In the genomic region with DNA sequence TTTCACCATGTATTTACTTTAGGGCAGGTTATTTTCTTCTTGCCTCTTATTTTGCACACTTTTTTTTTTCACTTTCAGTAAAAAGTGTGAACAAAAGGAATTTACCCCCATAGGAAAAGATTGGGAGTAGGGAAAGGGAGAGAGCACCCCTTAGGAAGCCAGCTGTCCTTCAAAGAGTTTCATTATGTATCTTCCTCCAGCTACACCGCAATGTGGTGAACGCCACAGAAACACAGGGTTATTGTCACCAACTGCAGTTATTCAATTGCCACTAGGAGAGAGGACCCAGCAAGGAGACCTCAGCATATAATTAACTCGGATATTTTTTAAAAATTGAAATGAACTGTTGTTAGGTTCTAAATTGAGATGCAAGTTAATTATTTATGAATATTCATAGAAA, we compare ENCODE assay signal across 1 cellular context.
TF ChIP-seq lines count a peak whose summit lies in the region.

No MANE protein-coding gene starts in this region.

TF ChIP-seq in GM12878, 131 proteins besides CTCF, POLR2A, EP300 and RAD21 (continued from another document and continues in another):
- no peak; the same call in 1 of the 2 replicates for TF ChIP-seq SMC3 (IDR thresholded peaks at IDR 0.05; ENCODE audit: borderline replicate concordance, low read length)
- TF ChIP-seq, protein P1, sequence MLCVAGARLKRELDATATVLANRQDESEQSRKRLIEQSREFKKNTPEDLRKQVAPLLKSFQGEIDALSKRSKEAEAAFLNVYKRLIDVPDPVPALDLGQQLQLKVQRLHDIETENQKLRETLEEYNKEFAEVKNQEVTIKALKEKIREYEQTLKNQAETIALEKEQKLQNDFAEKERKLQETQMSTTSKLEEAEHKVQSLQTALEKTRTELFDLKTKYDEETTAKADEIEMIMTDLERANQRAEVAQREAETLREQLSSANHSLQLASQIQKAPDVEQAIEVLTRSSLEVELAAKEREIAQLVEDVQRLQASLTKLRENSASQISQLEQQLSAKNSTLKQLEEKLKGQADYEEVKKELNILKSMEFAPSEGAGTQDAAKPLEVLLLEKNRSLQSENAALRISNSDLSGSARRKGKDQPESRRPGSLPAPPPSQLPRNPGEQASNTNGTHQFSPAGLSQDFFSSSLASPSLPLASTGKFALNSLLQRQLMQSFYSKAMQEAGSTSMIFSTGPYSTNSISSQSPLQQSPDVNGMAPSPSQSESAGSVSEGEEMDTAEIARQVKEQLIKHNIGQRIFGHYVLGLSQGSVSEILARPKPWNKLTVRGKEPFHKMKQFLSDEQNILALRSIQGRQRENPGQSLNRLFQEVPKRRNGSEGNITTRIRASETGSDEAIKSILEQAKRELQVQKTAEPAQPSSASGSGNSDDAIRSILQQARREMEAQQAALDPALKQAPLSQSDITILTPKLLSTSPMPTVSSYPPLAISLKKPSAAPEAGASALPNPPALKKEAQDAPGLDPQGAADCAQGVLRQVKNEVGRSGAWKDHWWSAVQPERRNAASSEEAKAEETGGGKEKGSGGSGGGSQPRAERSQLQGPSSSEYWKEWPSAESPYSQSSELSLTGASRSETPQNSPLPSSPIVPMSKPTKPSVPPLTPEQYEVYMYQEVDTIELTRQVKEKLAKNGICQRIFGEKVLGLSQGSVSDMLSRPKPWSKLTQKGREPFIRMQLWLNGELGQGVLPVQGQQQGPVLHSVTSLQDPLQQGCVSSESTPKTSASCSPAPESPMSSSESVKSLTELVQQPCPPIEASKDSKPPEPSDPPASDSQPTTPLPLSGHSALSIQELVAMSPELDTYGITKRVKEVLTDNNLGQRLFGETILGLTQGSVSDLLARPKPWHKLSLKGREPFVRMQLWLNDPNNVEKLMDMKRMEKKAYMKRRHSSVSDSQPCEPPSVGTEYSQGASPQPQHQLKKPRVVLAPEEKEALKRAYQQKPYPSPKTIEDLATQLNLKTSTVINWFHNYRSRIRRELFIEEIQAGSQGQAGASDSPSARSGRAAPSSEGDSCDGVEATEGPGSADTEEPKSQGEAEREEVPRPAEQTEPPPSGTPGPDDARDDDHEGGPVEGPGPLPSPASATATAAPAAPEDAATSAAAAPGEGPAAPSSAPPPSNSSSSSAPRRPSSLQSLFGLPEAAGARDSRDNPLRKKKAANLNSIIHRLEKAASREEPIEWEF (IDR thresholded peaks at IDR 0.05; ENCODE audit: insufficient replicate concordance, low read depth, low read length), result no peak
- TF ChIP-seq MTA2 (IDR thresholded peaks at IDR 0.05; ENCODE audit: low read depth), result peak; percentile 50; the same call in 1 of the 2 replicates
- TF ChIP-seq IKZF2 (IDR thresholded peaks at IDR 0.05), result peak; percentile 87 to 92
- 0 out of 2 replicates have a peak, but pooled peaks have one; percentile 21 for TF ChIP-seq ZNF217 (IDR thresholded peaks at IDR 0.05)
- no peak for TF ChIP-seq CHD4 (IDR thresholded peaks at IDR 0.05)
- no peak for TF ChIP-seq MEF2A (IDR thresholded peaks at IDR 0.05; ENCODE audit: insufficient read depth, low read depth, low read length)
- TF ChIP-seq, protein P2, sequence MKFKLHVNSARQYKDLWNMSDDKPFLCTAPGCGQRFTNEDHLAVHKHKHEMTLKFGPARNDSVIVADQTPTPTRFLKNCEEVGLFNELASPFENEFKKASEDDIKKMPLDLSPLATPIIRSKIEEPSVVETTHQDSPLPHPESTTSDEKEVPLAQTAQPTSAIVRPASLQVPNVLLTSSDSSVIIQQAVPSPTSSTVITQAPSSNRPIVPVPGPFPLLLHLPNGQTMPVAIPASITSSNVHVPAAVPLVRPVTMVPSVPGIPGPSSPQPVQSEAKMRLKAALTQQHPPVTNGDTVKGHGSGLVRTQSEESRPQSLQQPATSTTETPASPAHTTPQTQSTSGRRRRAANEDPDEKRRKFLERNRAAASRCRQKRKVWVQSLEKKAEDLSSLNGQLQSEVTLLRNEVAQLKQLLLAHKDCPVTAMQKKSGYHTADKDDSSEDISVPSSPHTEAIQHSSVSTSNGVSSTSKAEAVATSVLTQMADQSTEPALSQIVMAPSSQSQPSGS (IDR thresholded peaks at IDR 0.05; ENCODE audit: low read length), result no peak; the same call in 1 of the 2 replicates
- peak; percentile 93 for TF ChIP-seq RUNX3 (IDR thresholded peaks at IDR 0.05; ENCODE audit: low read length)
- no peak for TF ChIP-seq JUND (IDR thresholded peaks at IDR 0.05; ENCODE audit: low read depth, low read length)
- no peak for TF ChIP-seq ZNF24 (IDR thresholded peaks at IDR 0.05)
- no peak for TF ChIP-seq SREBF1 (IDR thresholded peaks at IDR 0.05; ENCODE audit: low read length)
- no peak for TF ChIP-seq WRNIP1 (IDR thresholded peaks at IDR 0.05; ENCODE audit: borderline replicate concordance, low read depth, low read length)
- TF ChIP-seq POLR2AphosphoS2 (IDR thresholded peaks at IDR 0.05; ENCODE audit: low read depth, low read length), result no peak
- no peak for TF ChIP-seq RFX5 (IDR thresholded peaks at IDR 0.05; ENCODE audit: low read depth, low read length)
- TF ChIP-seq BACH1 (IDR thresholded peaks at IDR 0.05; ENCODE audit: borderline replicate concordance), result no peak
- no peak for TF ChIP-seq RBBP5 (conservative IDR thresholded peaks at IDR 0.05)
- no peak for TF ChIP-seq BCL11A (IDR thresholded peaks at IDR 0.05; ENCODE audit: low read depth, low read length)
- TF ChIP-seq TCF7 (IDR thresholded peaks at IDR 0.05; ENCODE audit: borderline replicate concordance), result peak; percentile 64; the same call in 1 of the 2 replicates
- TF ChIP-seq CREM (IDR thresholded peaks at IDR 0.05; ENCODE audit: low read depth), result no peak
- no peak for TF ChIP-seq CREB1 (IDR thresholded peaks at IDR 0.05; ENCODE audit: low read depth)
- TF ChIP-seq POLR2AphosphoS5 (IDR thresholded peaks at IDR 0.05; ENCODE audit: low read length), result no peak
- TF ChIP-seq, protein P3, sequence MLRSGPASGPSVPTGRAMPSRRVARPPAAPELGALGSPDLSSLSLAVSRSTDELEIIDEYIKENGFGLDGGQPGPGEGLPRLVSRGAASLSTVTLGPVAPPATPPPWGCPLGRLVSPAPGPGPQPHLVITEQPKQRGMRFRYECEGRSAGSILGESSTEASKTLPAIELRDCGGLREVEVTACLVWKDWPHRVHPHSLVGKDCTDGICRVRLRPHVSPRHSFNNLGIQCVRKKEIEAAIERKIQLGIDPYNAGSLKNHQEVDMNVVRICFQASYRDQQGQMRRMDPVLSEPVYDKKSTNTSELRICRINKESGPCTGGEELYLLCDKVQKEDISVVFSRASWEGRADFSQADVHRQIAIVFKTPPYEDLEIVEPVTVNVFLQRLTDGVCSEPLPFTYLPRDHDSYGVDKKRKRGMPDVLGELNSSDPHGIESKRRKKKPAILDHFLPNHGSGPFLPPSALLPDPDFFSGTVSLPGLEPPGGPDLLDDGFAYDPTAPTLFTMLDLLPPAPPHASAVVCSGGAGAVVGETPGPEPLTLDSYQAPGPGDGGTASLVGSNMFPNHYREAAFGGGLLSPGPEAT (IDR thresholded peaks at IDR 0.05; ENCODE audit: low read depth), result peak; percentile 64
- TF ChIP-seq, protein P4, sequence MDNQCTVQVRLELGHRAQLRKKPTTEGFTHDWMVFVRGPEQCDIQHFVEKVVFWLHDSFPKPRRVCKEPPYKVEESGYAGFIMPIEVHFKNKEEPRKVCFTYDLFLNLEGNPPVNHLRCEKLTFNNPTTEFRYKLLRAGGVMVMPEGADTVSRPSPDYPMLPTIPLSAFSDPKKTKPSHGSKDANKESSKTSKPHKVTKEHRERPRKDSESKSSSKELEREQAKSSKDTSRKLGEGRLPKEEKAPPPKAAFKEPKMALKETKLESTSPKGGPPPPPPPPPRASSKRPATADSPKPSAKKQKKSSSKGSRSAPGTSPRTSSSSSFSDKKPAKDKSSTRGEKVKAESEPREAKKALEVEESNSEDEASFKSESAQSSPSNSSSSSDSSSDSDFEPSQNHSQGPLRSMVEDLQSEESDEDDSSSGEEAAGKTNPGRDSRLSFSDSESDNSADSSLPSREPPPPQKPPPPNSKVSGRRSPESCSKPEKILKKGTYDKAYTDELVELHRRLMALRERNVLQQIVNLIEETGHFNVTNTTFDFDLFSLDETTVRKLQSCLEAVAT (IDR thresholded peaks at IDR 0.05), result no peak
- TF ChIP-seq, protein P5, sequence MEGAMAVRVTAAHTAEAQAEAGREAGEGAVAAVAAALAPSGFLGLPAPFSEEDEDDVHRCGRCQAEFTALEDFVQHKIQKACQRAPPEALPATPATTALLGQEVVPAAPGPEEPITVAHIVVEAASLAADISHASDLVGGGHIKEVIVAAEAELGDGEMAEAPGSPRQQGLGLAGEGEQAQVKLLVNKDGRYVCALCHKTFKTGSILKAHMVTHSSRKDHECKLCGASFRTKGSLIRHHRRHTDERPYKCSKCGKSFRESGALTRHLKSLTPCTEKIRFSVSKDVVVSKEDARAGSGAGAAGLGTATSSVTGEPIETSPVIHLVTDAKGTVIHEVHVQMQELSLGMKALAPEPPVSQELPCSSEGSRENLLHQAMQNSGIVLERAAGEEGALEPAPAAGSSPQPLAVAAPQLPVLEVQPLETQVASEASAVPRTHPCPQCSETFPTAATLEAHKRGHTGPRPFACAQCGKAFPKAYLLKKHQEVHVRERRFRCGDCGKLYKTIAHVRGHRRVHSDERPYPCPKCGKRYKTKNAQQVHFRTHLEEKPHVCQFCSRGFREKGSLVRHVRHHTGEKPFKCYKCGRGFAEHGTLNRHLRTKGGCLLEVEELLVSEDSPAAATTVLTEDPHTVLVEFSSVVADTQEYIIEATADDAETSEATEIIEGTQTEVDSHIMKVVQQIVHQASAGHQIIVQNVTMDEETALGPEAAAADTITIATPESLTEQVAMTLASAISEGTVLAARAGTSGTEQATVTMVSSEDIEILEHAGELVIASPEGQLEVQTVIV (IDR thresholded peaks at IDR 0.05; ENCODE audit: borderline replicate concordance, partially characterized antibody), result no peak
- TF ChIP-seq, protein P6, sequence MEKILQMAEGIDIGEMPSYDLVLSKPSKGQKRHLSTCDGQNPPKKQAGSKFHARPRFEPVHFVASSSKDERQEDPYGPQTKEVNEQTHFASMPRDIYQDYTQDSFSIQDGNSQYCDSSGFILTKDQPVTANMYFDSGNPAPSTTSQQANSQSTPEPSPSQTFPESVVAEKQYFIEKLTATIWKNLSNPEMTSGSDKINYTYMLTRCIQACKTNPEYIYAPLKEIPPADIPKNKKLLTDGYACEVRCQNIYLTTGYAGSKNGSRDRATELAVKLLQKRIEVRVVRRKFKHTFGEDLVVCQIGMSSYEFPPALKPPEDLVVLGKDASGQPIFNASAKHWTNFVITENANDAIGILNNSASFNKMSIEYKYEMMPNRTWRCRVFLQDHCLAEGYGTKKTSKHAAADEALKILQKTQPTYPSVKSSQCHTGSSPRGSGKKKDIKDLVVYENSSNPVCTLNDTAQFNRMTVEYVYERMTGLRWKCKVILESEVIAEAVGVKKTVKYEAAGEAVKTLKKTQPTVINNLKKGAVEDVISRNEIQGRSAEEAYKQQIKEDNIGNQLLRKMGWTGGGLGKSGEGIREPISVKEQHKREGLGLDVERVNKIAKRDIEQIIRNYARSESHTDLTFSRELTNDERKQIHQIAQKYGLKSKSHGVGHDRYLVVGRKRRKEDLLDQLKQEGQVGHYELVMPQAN (conservative IDR thresholded peaks at IDR 0.05), result no peak; the same call in 1 of the 2 replicates
- TF ChIP-seq RCOR1 (conservative IDR thresholded peaks at IDR 0.05; ENCODE audit: low read depth, low read length), result no peak
- no peak for TF ChIP-seq TAF1 (IDR thresholded peaks at IDR 0.05; ENCODE audit: borderline replicate concordance, low read depth, low read length)
- TF ChIP-seq, protein P7, sequence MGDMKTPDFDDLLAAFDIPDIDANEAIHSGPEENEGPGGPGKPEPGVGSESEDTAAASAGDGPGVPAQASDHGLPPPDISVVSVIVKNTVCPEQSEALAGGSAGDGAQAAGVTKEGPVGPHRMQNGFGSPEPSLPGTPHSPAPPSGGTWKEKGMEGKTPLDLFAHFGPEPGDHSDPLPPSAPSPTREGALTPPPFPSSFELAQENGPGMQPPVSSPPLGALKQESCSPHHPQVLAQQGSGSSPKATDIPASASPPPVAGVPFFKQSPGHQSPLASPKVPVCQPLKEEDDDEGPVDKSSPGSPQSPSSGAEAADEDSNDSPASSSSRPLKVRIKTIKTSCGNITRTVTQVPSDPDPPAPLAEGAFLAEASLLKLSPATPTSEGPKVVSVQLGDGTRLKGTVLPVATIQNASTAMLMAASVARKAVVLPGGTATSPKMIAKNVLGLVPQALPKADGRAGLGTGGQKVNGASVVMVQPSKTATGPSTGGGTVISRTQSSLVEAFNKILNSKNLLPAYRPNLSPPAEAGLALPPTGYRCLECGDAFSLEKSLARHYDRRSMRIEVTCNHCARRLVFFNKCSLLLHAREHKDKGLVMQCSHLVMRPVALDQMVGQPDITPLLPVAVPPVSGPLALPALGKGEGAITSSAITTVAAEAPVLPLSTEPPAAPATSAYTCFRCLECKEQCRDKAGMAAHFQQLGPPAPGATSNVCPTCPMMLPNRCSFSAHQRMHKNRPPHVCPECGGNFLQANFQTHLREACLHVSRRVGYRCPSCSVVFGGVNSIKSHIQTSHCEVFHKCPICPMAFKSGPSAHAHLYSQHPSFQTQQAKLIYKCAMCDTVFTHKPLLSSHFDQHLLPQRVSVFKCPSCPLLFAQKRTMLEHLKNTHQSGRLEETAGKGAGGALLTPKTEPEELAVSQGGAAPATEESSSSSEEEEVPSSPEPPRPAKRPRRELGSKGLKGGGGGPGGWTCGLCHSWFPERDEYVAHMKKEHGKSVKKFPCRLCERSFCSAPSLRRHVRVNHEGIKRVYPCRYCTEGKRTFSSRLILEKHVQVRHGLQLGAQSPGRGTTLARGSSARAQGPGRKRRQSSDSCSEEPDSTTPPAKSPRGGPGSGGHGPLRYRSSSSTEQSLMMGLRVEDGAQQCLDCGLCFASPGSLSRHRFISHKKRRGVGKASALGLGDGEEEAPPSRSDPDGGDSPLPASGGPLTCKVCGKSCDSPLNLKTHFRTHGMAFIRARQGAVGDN (IDR thresholded peaks at IDR 0.05), result no peak
- TF ChIP-seq STAT1 (conservative IDR thresholded peaks at IDR 0.05), result no peak
- TF ChIP-seq, protein P8, sequence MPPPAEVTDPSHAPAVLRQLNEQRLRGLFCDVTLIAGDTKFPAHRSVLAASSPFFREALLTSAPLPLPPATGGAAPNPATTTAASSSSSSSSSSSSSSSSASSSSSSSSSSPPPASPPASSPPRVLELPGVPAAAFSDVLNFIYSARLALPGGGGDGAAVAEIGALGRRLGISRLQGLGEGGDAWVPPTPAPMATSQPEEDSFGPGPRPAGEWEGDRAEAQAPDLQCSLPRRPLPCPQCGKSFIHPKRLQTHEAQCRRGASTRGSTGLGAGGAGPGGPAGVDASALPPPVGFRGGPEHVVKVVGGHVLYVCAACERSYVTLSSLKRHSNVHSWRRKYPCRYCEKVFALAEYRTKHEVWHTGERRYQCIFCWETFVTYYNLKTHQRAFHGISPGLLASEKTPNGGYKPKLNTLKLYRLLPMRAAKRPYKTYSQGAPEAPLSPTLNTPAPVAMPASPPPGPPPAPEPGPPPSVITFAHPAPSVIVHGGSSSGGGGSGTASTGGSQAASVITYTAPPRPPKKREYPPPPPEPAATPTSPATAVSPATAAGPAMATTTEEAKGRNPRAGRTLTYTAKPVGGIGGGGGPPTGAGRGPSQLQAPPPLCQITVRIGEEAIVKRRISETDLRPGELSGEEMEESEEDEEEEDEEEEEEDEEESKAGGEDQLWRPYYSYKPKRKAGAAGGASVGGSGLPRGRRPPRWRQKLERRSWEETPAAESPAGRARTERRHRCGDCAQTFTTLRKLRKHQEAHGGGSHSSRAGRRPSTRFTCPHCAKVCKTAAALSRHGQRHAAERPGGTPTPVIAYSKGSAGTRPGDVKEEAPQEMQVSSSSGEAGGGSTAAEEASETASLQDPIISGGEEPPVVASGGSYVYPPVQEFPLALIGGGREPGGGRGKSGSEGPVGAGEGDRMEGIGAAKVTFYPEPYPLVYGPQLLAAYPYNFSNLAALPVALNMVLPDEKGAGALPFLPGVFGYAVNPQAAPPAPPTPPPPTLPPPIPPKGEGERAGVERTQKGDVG (CRISPR knock-in tag; IDR thresholded peaks at IDR 0.05), result no peak
- TF ChIP-seq SIX5 (IDR thresholded peaks at IDR 0.05; ENCODE audit: low read depth, low read length, severe bottlenecking), result no peak
